In genomic region chr10:110357252-110357780, GRCh38 we compare ENCODE assay signal across 1 cellular context.
TF ChIP-seq lines count a peak whose summit lies in the region.

No MANE protein-coding gene starts in this region.

TF ChIP-seq in HEK293, 187 proteins besides CTCF, POLR2A, EP300 and RAD21 (continued from another document):
- TF ChIP-seq PRDM4 (tag by site-specific recombination; IDR thresholded peaks at IDR 0.05), result no peak
- TF ChIP-seq TCF7L2 (IDR thresholded peaks at IDR 0.05; ENCODE audit: borderline replicate concordance, low read depth, low read length), result no peak
- TF ChIP-seq ZFHX2 (tag by site-specific recombination; conservative IDR thresholded peaks at IDR 0.05), result peak; percentile 34
- no peak for TF ChIP-seq ZNF776 (tag by site-specific recombination; IDR thresholded peaks at IDR 0.05; ENCODE audit: borderline replicate concordance)
